8 cellular contexts compared by ENCODE assay signal in genomic region chr13:41008349-41008980, GRCh38. TPM values are rescaled to one million over a fixed set of nuclear protein-coding genes. Genes with fewer than 3 reads are reported as not detected.
DNase-seq lines count a peak whose midpoint lies in the region; ATAC-seq, FAIRE-seq and TF ChIP-seq lines count a peak whose summit lies in the region.

No MANE protein-coding gene starts in this region.

- POLR2A ChIA-PET in AG04450 (lab: Yijun Ruan, JAX): no interaction called here

- H3K4me3 ChIP-seq in AG04450 (ENCODE audit: low read depth, low read length): no peak overlapping the region
- H3K4me3 ChIP-seq in fibroblast of mammary gland (ENCODE audit: control insufficient read depth, low read depth, low read length): no peak overlapping the region
- no peak overlapping the region for H3K4me3 ChIP-seq in suprapubic skin

- H3K27ac ChIP-seq in AG04450 (ENCODE audit: low read depth, low read length): no peak overlapping the region
- no peak overlapping the region for H3K27ac ChIP-seq in suprapubic skin

- H3K4me1 ChIP-seq in suprapubic skin: peaks cover 53% of the 10 kb centered on the region

- TF ChIP-seq CTCF in AG04450 (IDR thresholded peaks at IDR 0.05; ENCODE audit: low read depth, low read length): no peak
- TF ChIP-seq CTCF in fibroblast of mammary gland (conservative IDR thresholded peaks at IDR 0.05; ENCODE audit: control insufficient read depth, insufficient read depth, low read depth, low read length): no peak
- no peak for TF ChIP-seq CTCF in suprapubic skin (IDR thresholded peaks at IDR 0.05)

- TF ChIP-seq EP300 in suprapubic skin (IDR thresholded peaks at IDR 0.05): no peak

- CTCF ChIA-PET in AG04450 (lab: Charles Lee): interaction anchor here (0.5 to 0.8 kb wide), 2 partner anchors 45 to 52 kb away, joined by 3 to 4 read pairs; no protein-coding TSS in a partner anchor

- H3K27me3 ChIP-seq in AG04450 (ENCODE audit: control insufficient read depth, insufficient read depth, low read length) (no peaks in the 10 kb centered on the region), suprapubic skin (no peaks in the 10 kb centered on the region)

- H3K9me3 ChIP-seq in AG04450 (ENCODE audit: control insufficient read depth, insufficient read depth, low read length) (no peaks in the 10 kb centered on the region), suprapubic skin (no peaks in the 10 kb centered on the region)

- no peak for TF ChIP-seq POLR2A in suprapubic skin (IDR thresholded peaks at IDR 0.05)

- ATAC-seq in GM19395 (IDR thresholded peaks at IDR 0.05; ENCODE audit: unreplicated experiment): peak; percentile 26

- 64% methylated on average over 2 of the region's 2 CpGs for WGBS in suprapubic skin

- H3K36me3 ChIP-seq in suprapubic skin: no peaks in the 10 kb centered on the region

- FAIRE-seq in RCC 7860 (lab: Jason Lieb, UNC): peak; percentile 52

- DNase-seq in AG04450 (ENCODE audit: low read depth, low spot score) (peak; percentile 37), RCC 7860 (ENCODE audit: low spot score) (no peak), fibroblast of mammary gland (ENCODE audit: low read depth) (peak; percentile 89), NCI-H1417 treated with DMSO at 0.1 percent for 48 hours (lab: John Stamatoyannopoulos, UW) (no peak), suprapubic skin (ENCODE audit: low spot score in 2 of 2) (no peak), DMS153 (lab: John Stamatoyannopoulos, UW) (no peak), hypothalamus (lab: John Stamatoyannopoulos, UW) (no peak)

RNA-seq across cellular contexts. Expression of gene ELF1, which starts 10.7 kb away (rescaled TPM):
- polyA plus RNA-seq in AG04450 (2011; rRNA removed): 37.8 and 46.8 TPM in 2 replicates
- polyA minus RNA-seq in AG04450 (2011; rRNA and poly(A)+ RNA removed): 31.0 and 42.2 TPM in 2 replicates
- 100 to 1,000 TPM in 3 of 4 donors, 10 to 100 TPM in 1; 81.7 to 123 (median 111) TPM for total RNA-seq in suprapubic skin

RNA-seq across cellular contexts. Expression of gene WBP4, which starts 52.8 kb away (rescaled TPM):
- 11.9 and 18.3 TPM in 2 replicates for polyA plus RNA-seq in AG04450 (2011; rRNA removed)
- 2.9 and 4.6 TPM in 2 replicates for polyA minus RNA-seq in AG04450 (2011; rRNA and poly(A)+ RNA removed)
- 10 to 100 TPM in 3 of 4 donors, 1 to 10 TPM in 1; 6.1 to 14.6 (median 11.5) TPM for total RNA-seq in suprapubic skin

Comparison
In these comparisons a context has a peak if more than half of its experiments do, and no peak if none do; other contexts are left out.
1. DNase-seq: peak in AG04450 (single experiment) and fibroblast of mammary gland (single experiment); none in RCC 7860 (single experiment), NCI-H1417 treated with DMSO at 0.1 percent for 48 hours (single experiment), suprapubic skin (0 of 2), DMS153 (single experiment) and hypothalamus (0 of 51).